12 cellular contexts compared by ENCODE assay signal in the genomic region with DNA sequence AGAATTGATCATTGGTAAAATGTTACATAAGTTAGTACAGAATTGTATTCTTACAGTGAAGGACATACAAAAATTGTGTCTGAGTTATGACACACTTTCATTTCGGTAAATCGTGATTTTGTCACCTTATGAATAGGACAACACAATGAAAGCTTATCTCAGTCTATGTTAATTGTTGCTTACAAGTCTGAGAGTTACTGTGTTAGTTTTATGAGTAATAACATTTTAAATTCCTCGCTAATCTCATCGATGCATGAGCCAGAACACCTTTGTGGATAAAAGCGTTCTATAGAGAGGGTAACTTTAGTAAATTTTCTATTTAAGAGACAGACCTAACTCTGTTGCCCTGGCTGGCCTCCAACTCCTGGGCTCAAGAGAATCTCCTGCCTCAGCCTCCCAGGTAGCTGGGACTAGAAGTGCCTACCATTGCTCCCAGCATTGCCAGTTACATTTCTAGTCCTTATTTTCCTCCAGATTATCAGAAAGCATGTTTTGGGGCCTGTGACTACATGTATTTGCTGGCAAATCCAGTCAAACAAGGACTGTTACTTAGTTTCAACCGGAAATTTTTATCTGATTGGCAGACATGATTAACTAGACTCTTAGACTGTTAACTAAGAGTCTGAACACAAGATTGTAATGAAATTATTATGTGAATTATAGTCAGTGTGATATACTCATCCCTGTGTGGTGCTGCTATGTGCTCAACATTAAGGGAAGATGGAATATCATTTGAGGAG. TPM values are rescaled to one million over a fixed set of nuclear protein-coding genes. Genes with fewer than 3 reads are reported as not detected.
DNase-seq lines count a peak whose midpoint lies in the region; ATAC-seq and TF ChIP-seq lines count a peak whose summit lies in the region.
"Had no signal": no experiment of that assay in that cellular context is flagged by ENCODE, and none has a peak within 500 bp of the region (broad histone marks: within the 10 kb centered on the region; RNA-seq: fewer than 3 reads in every experiment).

No MANE protein-coding gene starts in this region.

- 70 to 78% (median 72%) methylated on average over 6 of the region's 6 CpGs for WGBS in adrenal gland, 4 donors

- H3K9me3 ChIP-seq in adrenal gland (replicated peaks in 1 of 3): no peaks in the 10 kb centered on the region
- H3K9me3 ChIP-seq: pancreas had no signal

- no peak for TF ChIP-seq CTCF in adrenal gland (IDR thresholded peaks at IDR 0.05)

- no peaks in the 10 kb centered on the region for H3K27me3 Mint-ChIP-seq in stimulated activated naive CD8-positive, alpha-beta T cell treated with anti-CD3 and anti-CD28 coated beads, Interleukin-15, Interleukin-2, amounts not matched to agents 100 ng/mL and 50 ng/mL, for 24 hours
- no peaks in the 10 kb centered on the region for H3K27me3 Mint-ChIP-seq in activated T-helper 1 cell treated with anti-CD3 and anti-CD28 coated beads, Interleukin-12 subunit alpha, Interleukin-12 subunit beta, Interleukin-2, Interleukin-4 antibody, amounts not matched to agents 30 ng/mL and 10 ng/mL and 1 ng/mL, durations not matched to agents 14 hours and 24 hours and 36 hours (ENCODE audit: insufficient read depth)
- peaks cover 12 to 18% (median 13%) of the 10 kb centered on the region in 3 donors for H3K27me3 Mint-ChIP-seq in immature natural killer cell (ENCODE audit: low read depth in 3 of 3)

- no peak for DNase-seq in stimulated activated naive CD8-positive, alpha-beta T cell treated with anti-CD3 and anti-CD28 coated beads, Interleukin-15, Interleukin-2, amounts not matched to agents 100 U/mL and 50 U/mL, for 24 hours
- DNase-seq in activated T-helper 1 cell treated with anti-CD3 and anti-CD28 coated beads, Interleukin-12 subunit alpha, Interleukin-12 subunit beta, Interleukin-2, Interleukin-4 antibody, amounts not matched to agents 30 ng/mL and 10 ng/mL and 1 ng/mL, durations not matched to agents 14 hours and 24 hours and 36 hours (ENCODE audit: low spot score): no peak
- no peak for DNase-seq in immature natural killer cell
- no peak for DNase-seq in NCI-H1436 (lab: John Stamatoyannopoulos, UW)
- no peak for DNase-seq in adrenal gland
- DNase-seq in glomerular visceral epithelial cell (ENCODE audit: extremely low spot score): no peak
- DNase-seq: activated CD8-positive, alpha-beta memory T cell treated with anti-CD3 and anti-CD28 coated beads, Interleukin-2, amount 50 U/mL, for 4 hours; NCI-H1930; pancreas; SHP77 had no signal

- no peak for TF ChIP-seq POLR2A in adrenal gland (IDR thresholded peaks at IDR 0.05)

- ATAC-seq in stimulated activated naive CD8-positive, alpha-beta T cell treated with anti-CD3 and anti-CD28 coated beads, Interleukin-15, Interleukin-2, amounts not matched to agents 100 U/mL and 50 U/mL, for 24 hours: no peak
- ATAC-seq in GM18517 (IDR thresholded peaks at IDR 0.05; ENCODE audit: unreplicated experiment): no peak
- ATAC-seq: pancreas had no signal

- H3K9me3 Mint-ChIP-seq in stimulated activated naive CD8-positive, alpha-beta T cell treated with anti-CD3 and anti-CD28 coated beads, Interleukin-15, Interleukin-2, amounts not matched to agents 100 ng/mL and 50 ng/mL, for 24 hours: no peaks in the 10 kb centered on the region
- no peaks in the 10 kb centered on the region for H3K9me3 Mint-ChIP-seq in activated T-helper 1 cell treated with anti-CD3 and anti-CD28 coated beads, Interleukin-12 subunit alpha, Interleukin-12 subunit beta, Interleukin-2, Interleukin-4 antibody, amounts not matched to agents 30 ng/mL and 10 ng/mL and 1 ng/mL, durations not matched to agents 14 hours and 24 hours and 36 hours
- H3K9me3 Mint-ChIP-seq in immature natural killer cell: no peaks in the 10 kb centered on the region

- peak overlapping the region; percentile 94 for H3K4me3 Mint-ChIP-seq in stimulated activated naive CD8-positive, alpha-beta T cell treated with anti-CD3 and anti-CD28 coated beads, Interleukin-15, Interleukin-2, amounts not matched to agents 100 ng/mL and 50 ng/mL, for 24 hours
- H3K4me3 Mint-ChIP-seq in activated T-helper 1 cell treated with anti-CD3 and anti-CD28 coated beads, Interleukin-12 subunit alpha, Interleukin-12 subunit beta, Interleukin-2, Interleukin-4 antibody, amounts not matched to agents 30 ng/mL and 10 ng/mL and 1 ng/mL, durations not matched to agents 14 hours and 24 hours and 36 hours: peak overlapping the region; percentile 98
- peak overlapping the region in 4 of 5 donors; percentile 14 to 96 (median 42) for H3K4me3 Mint-ChIP-seq in immature natural killer cell

- H3K36me3 Mint-ChIP-seq in stimulated activated naive CD8-positive, alpha-beta T cell treated with anti-CD3 and anti-CD28 coated beads, Interleukin-15, Interleukin-2, amounts not matched to agents 100 ng/mL and 50 ng/mL, for 24 hours (ENCODE audit: low read depth): peaks cover 55% of the 10 kb centered on the region
- peaks cover 34% of the 10 kb centered on the region for H3K36me3 Mint-ChIP-seq in activated T-helper 1 cell treated with anti-CD3 and anti-CD28 coated beads, Interleukin-12 subunit alpha, Interleukin-12 subunit beta, Interleukin-2, Interleukin-4 antibody, amounts not matched to agents 30 ng/mL and 10 ng/mL and 1 ng/mL, durations not matched to agents 14 hours and 24 hours and 36 hours (ENCODE audit: low read depth)
- H3K36me3 Mint-ChIP-seq in immature natural killer cell: peaks cover 0 to 4% (median 4%) of the 10 kb centered on the region in 3 donors

- peaks cover 12 to 60% of the 10 kb centered on the region in 2 donors for H3K4me1 ChIP-seq in adrenal gland (replicated peaks in 1 of 2)

- peak overlapping the region; percentile 79 for H3K27ac Mint-ChIP-seq in stimulated activated naive CD8-positive, alpha-beta T cell treated with anti-CD3 and anti-CD28 coated beads, Interleukin-15, Interleukin-2, amounts not matched to agents 100 ng/mL and 50 ng/mL, for 24 hours
- peak overlapping the region; percentile 51 for H3K27ac Mint-ChIP-seq in activated T-helper 1 cell treated with anti-CD3 and anti-CD28 coated beads, Interleukin-12 subunit alpha, Interleukin-12 subunit beta, Interleukin-2, Interleukin-4 antibody, amounts not matched to agents 30 ng/mL and 10 ng/mL and 1 ng/mL, durations not matched to agents 14 hours and 24 hours and 36 hours
- H3K27ac Mint-ChIP-seq in immature natural killer cell: peak overlapping the region; percentile 78 to 99 (median 97)

- no peak overlapping the region for H3K27ac ChIP-seq in adrenal gland

- no peak overlapping the region for H3K4me3 ChIP-seq in adrenal gland

- intact Hi-C loops in activated T-helper 1 cell treated with anti-CD3 and anti-CD28 coated beads, Interleukin-12 subunit alpha, Interleukin-12 subunit beta, Interleukin-2, Interleukin-4 antibody, amounts not matched to agents 30 ng/mL and 10 ng/mL and 1 ng/mL, durations not matched to agents 14 hours and 24 hours and 36 hours (cut with micrococcal nuclease): loop anchor here (5.0 to 10.0 kb wide), 6 partner anchors 496 to 2001 kb away; partner anchors contain the start of genes KIFAP3, METTL18, PIGC and SCYL3
- intact Hi-C loops in adrenal gland (cut with DNase I): loop anchor here in 1 of 2 donors (10.0 kb wide), 2 partner anchors 96 to 226 kb away; no protein-coding TSS in a partner anchor

- H3K27me3 ChIP-seq in adrenal gland: no peaks in the 10 kb centered on the region
- H3K27me3 ChIP-seq: pancreas had no signal

- peaks cover 70% of the 10 kb centered on the region for H3K4me1 Mint-ChIP-seq in stimulated activated naive CD8-positive, alpha-beta T cell treated with anti-CD3 and anti-CD28 coated beads, Interleukin-15, Interleukin-2, amounts not matched to agents 100 ng/mL and 50 ng/mL, for 24 hours (ENCODE audit: low read depth)
- H3K4me1 Mint-ChIP-seq in activated T-helper 1 cell treated with anti-CD3 and anti-CD28 coated beads, Interleukin-12 subunit alpha, Interleukin-12 subunit beta, Interleukin-2, Interleukin-4 antibody, amounts not matched to agents 30 ng/mL and 10 ng/mL and 1 ng/mL, durations not matched to agents 14 hours and 24 hours and 36 hours (ENCODE audit: low read depth): peaks cover 70% of the 10 kb centered on the region
- H3K4me1 Mint-ChIP-seq in immature natural killer cell: peaks cover 67 to 85% of the 10 kb centered on the region in 2 donors

- H3K36me3 ChIP-seq in adrenal gland (replicated peaks in 1 of 2): no peaks in the 10 kb centered on the region
- H3K36me3 ChIP-seq: pancreas had no signal

RNA-seq across cellular contexts. Expression of gene PRRC2C, which starts 3.0 kb away (rescaled TPM):
- total RNA-seq in activated T-helper 1 cell treated with anti-CD3 and anti-CD28 coated beads, Interleukin-12 subunit alpha, Interleukin-12 subunit beta, Interleukin-2, Interleukin-4 antibody, amounts not matched to agents 30 ng/mL and 10 ng/mL and 1 ng/mL, durations not matched to agents 14 hours and 24 hours and 36 hours: 291 and 295 TPM in 2 replicates
- polyA plus RNA-seq in immature natural killer cell (100 to 1,000 TPM in 1 of 3 donors, 10 to 100 TPM in 1, 1 to 10 TPM in 1; 7.9 to 109 (median 21.6) TPM), adrenal gland (10 to 100 TPM; 44.4 to 64.4 (median 46.5) TPM)
- total RNA-seq in adrenal gland: 100 to 1,000 TPM in 2 of 8 donors, 10 to 100 TPM in 6; 47.8 to 103 (median 78.2) TPM

Comparison
In these comparisons a context has a peak if more than half of its experiments do, and no peak if none do; other contexts are left out.
1. H3K4me3 Mint-ChIP-seq: peak in every context shown above with its lines; median percentile 98 in activated T-helper 1 cell treated with anti-CD3 and anti-CD28 coated beads, Interleukin-12 subunit alpha, Interleukin-12 subunit beta, Interleukin-2, Interleukin-4 antibody, amounts not matched to agents 30 ng/mL and 10 ng/mL and 1 ng/mL, durations not matched to agents 14 hours and 24 hours and 36 hours; 94 in stimulated activated naive CD8-positive, alpha-beta T cell treated with anti-CD3 and anti-CD28 coated beads, Interleukin-15, Interleukin-2, amounts not matched to agents 100 ng/mL and 50 ng/mL, for 24 hours; 42 in immature natural killer cell.